Comparison of ENCODE assay signal across 16 cellular contexts in genomic region chr1:2272686-2273400, GRCh38. TPM values are rescaled to one million over a fixed set of nuclear protein-coding genes. Genes with fewer than 3 reads are reported as not detected.
A peak's percentile ranks its signal among the peaks of the same experiment; 100 is the strongest.
DNase-seq lines count a peak whose midpoint lies in the region; ATAC-seq, FAIRE-seq and TF ChIP-seq lines count a peak whose summit lies in the region.
"Had no signal": no experiment of that assay in that cellular context is flagged by ENCODE, and none has a peak within 500 bp of the region (broad histone marks: within the 10 kb centered on the region; RNA-seq: fewer than 3 reads in every experiment).

No MANE protein-coding gene starts in this region.

- ATAC-seq in CD8-positive, alpha-beta T cell = no peak
- ATAC-seq in GM19351 (IDR thresholded peaks at IDR 0.05; ENCODE audit: unreplicated experiment) (no peak), HG03378 (IDR thresholded peaks at IDR 0.05; ENCODE audit: unreplicated experiment) (no peak)
- ATAC-seq: body of pancreas, GM12878 had no signal

- peaks cover 90% of the 10 kb centered on the region for H3K4me1 ChIP-seq in CD8-positive, alpha-beta T cell (ENCODE audit: insufficient read depth, low read length)
- H3K4me1 ChIP-seq in kidney (ENCODE audit: control insufficient read depth in 1 of 2, insufficient read depth in 1 of 2, low read depth in 1 of 2, low read length in 2 of 2) (peaks cover 64 to 72% of the 10 kb centered on the region in 2 donors), rectal smooth muscle tissue (ENCODE audit: control insufficient read depth, insufficient read depth, low read length) (peaks cover 51% of the 10 kb centered on the region)

- no peak for DNase-seq in CD8-positive, alpha-beta T cell
- DNase-seq in amniotic epithelial cell (ENCODE audit: low read depth) (peak; percentile 32), kidney (peak; percentile 68), amniotic stem cell (lab: John Stamatoyannopoulos, UW) (no peak), GM10266 (ENCODE audit: extremely low spot score) (no peak)
- DNase-seq: activated CD4-positive, alpha-beta T cell treated with anti-CD3 and anti-CD28 coated beads, Interleukin-2, amount 50 U/mL, for 4 hours; body of pancreas; NCI-H2171 treated with DMSO at 0.1 percent for 48 hours; NK-92 treated with Interleukin-12 subunit alpha and Interleukin-12 subunit beta, amount 100 ng/mL, for 24 hours; T1000 had no signal

- H3K27me3 Mint-ChIP-seq in CD8-positive, alpha-beta T cell (ENCODE audit: low read depth) = no peaks in the 10 kb centered on the region

- no peaks in the 10 kb centered on the region for H3K9me3 Mint-ChIP-seq in CD8-positive, alpha-beta T cell

- H3K4me3 ChIP-seq in CD8-positive, alpha-beta T cell (ENCODE audit: low read depth, low read length) = no peak overlapping the region
- H3K4me3 ChIP-seq in kidney (ENCODE audit: low read length in 2 of 2) (no peak overlapping the region), rectal smooth muscle tissue (ENCODE audit: low read length) (no peak overlapping the region)
- H3K4me3 ChIP-seq: body of pancreas, GM12878 had no signal

- H3K4me3 Mint-ChIP-seq in CD8-positive, alpha-beta T cell = no peak overlapping the region

- H3K9ac ChIP-seq in kidney (ENCODE audit: low read length in 2 of 2) = no peak overlapping the region
- no peak overlapping the region for H3K9ac ChIP-seq in rectal smooth muscle tissue (ENCODE audit: low read length)

- H3K36me3 Mint-ChIP-seq in CD8-positive, alpha-beta T cell = peaks cover 21% of the 10 kb centered on the region

- intact Hi-C loops in CD8-positive, alpha-beta T cell (cut with DNase I, micrococcal nuclease) = no loop called here
- intact Hi-C loops in kidney (cut with DNase I) = no loop called here

- H3K27ac Mint-ChIP-seq in CD8-positive, alpha-beta T cell = peak overlapping the region; percentile 84

- H3K9me3 ChIP-seq in CD8-positive, alpha-beta T cell (ENCODE audit: low read length) = no peaks in the 10 kb centered on the region
- H3K9me3 ChIP-seq in kidney (ENCODE audit: control insufficient read depth in 1 of 2, low read length in 2 of 2) = no peaks in the 10 kb centered on the region
- H3K9me3 ChIP-seq: body of pancreas, neutrophil had no signal

- H3K4me1 Mint-ChIP-seq in CD8-positive, alpha-beta T cell (ENCODE audit: low read depth) = peaks cover 69% of the 10 kb centered on the region

- H3K27ac ChIP-seq in CD8-positive, alpha-beta T cell (ENCODE audit: low read depth, low read length) = no peak overlapping the region
- peak overlapping the region in 1 of 2 donors; percentile 34 for H3K27ac ChIP-seq in kidney (ENCODE audit: low read depth in 2 of 2, low read length in 2 of 2)
- peak overlapping the region; percentile 60 for H3K27ac ChIP-seq in rectal smooth muscle tissue (ENCODE audit: low read depth, low read length)
- H3K27ac ChIP-seq: body of pancreas, neutrophil had no signal

- POLR2A ChIA-PET in CD8-positive, alpha-beta T cell (lab: Charles Lee) = no interaction called here

- H3K36me3 ChIP-seq in CD8-positive, alpha-beta T cell (ENCODE audit: insufficient read depth, low read length) = no peaks in the 10 kb centered on the region
- peaks cover 3 to 4% of the 10 kb centered on the region in 2 donors for H3K36me3 ChIP-seq in kidney (ENCODE audit: control insufficient read depth in 1 of 2, insufficient read depth in 2 of 2, low read length in 2 of 2)
- no peaks in the 10 kb centered on the region for H3K36me3 ChIP-seq in rectal smooth muscle tissue (ENCODE audit: control insufficient read depth, insufficient read depth, low read length)

- no peak for TF ChIP-seq CTCF in CD8-positive, alpha-beta T cell (IDR thresholded peaks at IDR 0.05)
- TF ChIP-seq CTCF in kidney (IDR thresholded peaks at IDR 0.05; ENCODE audit: borderline replicate concordance, extremely low read depth, insufficient read depth) = no peak
- TF ChIP-seq CTCF in GM10266 (IDR thresholded peaks at IDR 0.05; ENCODE audit: control insufficient read depth, insufficient read depth, low read depth, missing control alignments) = no peak

- CTCF ChIA-PET in CD8-positive, alpha-beta T cell (lab: Charles Lee) = no interaction called here

- no peak for FAIRE-seq in kidney (lab: Jason Lieb, UNC)
- FAIRE-seq: GM12878, HTR-8/SVneo had no signal

- no peaks in the 10 kb centered on the region for H3K27me3 ChIP-seq in CD8-positive, alpha-beta T cell (ENCODE audit: insufficient read depth, low read length)
- H3K27me3 ChIP-seq in rectal smooth muscle tissue (ENCODE audit: control insufficient read depth, insufficient read depth, low read length) = no peaks in the 10 kb centered on the region
- H3K27me3 ChIP-seq: body of pancreas, neutrophil had no signal

RNA-seq across cellular contexts. Expression of gene SKI, which starts 44.7 kb away (rescaled TPM):
- 100 to 1,000 TPM; 361 to 383 TPM for total RNA-seq in CD8-positive, alpha-beta T cell
- 78.6 TPM for total RNA-seq in kidney
- polyA plus RNA-seq in kidney (ENCODE audit: insufficient read depth, low read depth, low replicate concordance) = 9.2 TPM

Comparison
In these comparisons a context has a peak if more than half of its experiments do, and no peak if none do; other contexts are left out.
1. DNase-seq: peak in amniotic epithelial cell (single experiment) and kidney (single experiment); none in CD8-positive, alpha-beta T cell (0 of 7), amniotic stem cell (single experiment) and GM10266 (single experiment).